Comparison of ENCODE assay signal across 19 cellular contexts in genomic region chr10:88409236-88409635, GRCh38.
DNase-seq lines count a peak whose midpoint lies in the region; ATAC-seq and TF ChIP-seq lines count a peak whose summit lies in the region.
"Had no signal": no experiment of that assay in that cellular context is flagged by ENCODE, and none has a peak within 500 bp of the region (broad histone marks: within the 10 kb centered on the region; RNA-seq: fewer than 3 reads in every experiment).

No MANE protein-coding gene starts in this region.

- intact Hi-C loops in activated B cell treated with CpG ODN at 0.5 μM for 24 hours (cut with micrococcal nuclease), result no loop called here

- H3K9me3 Mint-ChIP-seq in activated naive CD4-positive, alpha-beta T cell treated with anti-CD3 and anti-CD28 coated beads, Interleukin-2, amount 50 U/mL, for 72 hours, result peaks cover 0 to 4% of the 10 kb centered on the region in 2 donors
- peaks cover 7% of the 10 kb centered on the region for H3K9me3 Mint-ChIP-seq in activated B cell treated with CpG ODN at 0.5 μM for 24 hours

- ATAC-seq in activated naive CD4-positive, alpha-beta T cell treated with anti-CD3 and anti-CD28 coated beads, Interleukin-2, amount 50 U/mL, for 72 hours, result peak; percentile 82 to 97
- peak; percentile 56 for ATAC-seq in HG03097 (IDR thresholded peaks at IDR 0.05; ENCODE audit: low FRiP score, unreplicated experiment)
- peak; percentile 54 for ATAC-seq in activated B cell treated with CpG ODN at 0.5 μM for 24 hours (ENCODE audit: low read depth)
- ATAC-seq in stimulated activated naive CD8-positive, alpha-beta T cell treated with anti-CD3 and anti-CD28 coated beads, Interleukin-15, Interleukin-2, amounts not matched to agents 100 U/mL and 50 U/mL, for 24 hours, result peak; percentile 82
- ATAC-seq: HCT116; heart right ventricle; mucosa of descending colon; stimulated activated memory B cell treated with anti-CD40 and anti-IgM and Interleukin-4, amounts not matched to agents 10 μg/mL and 1 μg/mL and 100 μg/mL, for 72 hours had no signal

- CTCF ChIA-PET in activated B cell treated with CpG ODN at 0.5 μM for 24 hours (lab: Charles Lee), result no interaction called here

- peaks cover 11% of the 10 kb centered on the region for H3K4me1 Mint-ChIP-seq in activated B cell treated with CpG ODN at 0.5 μM for 24 hours
- H3K4me1 Mint-ChIP-seq: activated CD4-positive, alpha-beta T cell treated with anti-CD3 and anti-CD28 coated beads, Interleukin-2, amount 10 ng/mL, durations not matched to agents 24 days and 14 days had no signal

- no peaks in the 10 kb centered on the region for H3K27me3 Mint-ChIP-seq in activated B cell treated with CpG ODN at 0.5 μM for 24 hours
- H3K27me3 Mint-ChIP-seq: stimulated activated memory B cell treated with anti-CD40 and anti-IgM and Interleukin-4, amounts not matched to agents 10 μg/mL and 1 μg/mL and 100 μg/mL, for 72 hours had no signal

- no peak overlapping the region for H3K4me3 Mint-ChIP-seq in activated B cell treated with CpG ODN at 0.5 μM for 24 hours
- H3K4me3 Mint-ChIP-seq: activated CD4-positive, alpha-beta T cell treated with anti-CD3 and anti-CD28 coated beads, Interleukin-2, amount 10 ng/mL, durations not matched to agents 24 days and 14 days; activated T-helper 1 cell treated with anti-CD3 and anti-CD28 coated beads, Interleukin-12 subunit alpha, Interleukin-12 subunit beta, Interleukin-2, Interleukin-4 antibody, amounts not matched to agents 30 ng/mL and 10 ng/mL and 1 ng/mL, durations not matched to agents 14 hours and 24 hours and 36 hours; stimulated activated memory B cell treated with anti-CD40 and anti-IgM and Interleukin-4, amounts not matched to agents 10 μg/mL and 1 μg/mL and 100 μg/mL, for 72 hours had no signal

- DNase-seq in activated naive CD4-positive, alpha-beta T cell treated with anti-CD3 and anti-CD28 coated beads, Interleukin-2, amount 50 U/mL, for 72 hours (ENCODE audit: low spot score in 2 of 2), result no peak
- no peak for DNase-seq in activated naive CD4-positive, alpha-beta T cell treated with Interleukin-2 at 50 U/mL for 16 hours
- DNase-seq in activated B cell treated with CpG ODN at 0.5 μM for 24 hours (no peak), H4 (ENCODE audit: low spot score) (no peak), A172 (ENCODE audit: low spot score) (no peak)
- no peak for DNase-seq in stimulated activated naive CD8-positive, alpha-beta T cell treated with anti-CD3 and anti-CD28 coated beads, Interleukin-15, Interleukin-2, amounts not matched to agents 100 U/mL and 50 U/mL, for 24 hours
- DNase-seq in activated CD8-positive, alpha-beta memory T cell treated with anti-CD3 and anti-CD28 coated beads, Interleukin-2, amount 50 U/mL, for 4 hours, result no peak
- DNase-seq: activated CD4-positive, alpha-beta T cell treated with anti-CD3 and anti-CD28 coated beads, Interleukin-2, amount 10 ng/mL, durations not matched to agents 24 days and 14 days; colonic mucosa; erythroblast; heart right ventricle; mucosa of descending colon; RPMI8226; T-helper 2 cell; upper lobe of left lung had no signal

- H3K27ac Mint-ChIP-seq in activated naive CD4-positive, alpha-beta T cell treated with anti-CD3 and anti-CD28 coated beads, Interleukin-2, amount 50 U/mL, for 72 hours, result no peak overlapping the region
- H3K27ac Mint-ChIP-seq in activated B cell treated with CpG ODN at 0.5 μM for 24 hours, result no peak overlapping the region
- H3K27ac Mint-ChIP-seq: activated CD4-positive, alpha-beta T cell treated with anti-CD3 and anti-CD28 coated beads, Interleukin-2, amount 10 ng/mL, durations not matched to agents 24 days and 14 days; activated T-helper 1 cell treated with anti-CD3 and anti-CD28 coated beads, Interleukin-12 subunit alpha, Interleukin-12 subunit beta, Interleukin-2, Interleukin-4 antibody, amounts not matched to agents 30 ng/mL and 10 ng/mL and 1 ng/mL, durations not matched to agents 14 hours and 24 hours and 36 hours; stimulated activated memory B cell treated with anti-CD40 and anti-IgM and Interleukin-4, amounts not matched to agents 10 μg/mL and 1 μg/mL and 100 μg/mL, for 72 hours had no signal

- POLR2A ChIA-PET in activated B cell treated with CpG ODN at 0.5 μM for 24 hours (lab: Charles Lee), result interaction anchor here (0.7 to 1.0 kb wide), 2 partner anchors 547 to 591 kb away, joined by 3 read pairs; partner anchors contain the start of gene ATAD1

- peaks cover 6 to 10% of the 10 kb centered on the region in 2 donors for H3K36me3 Mint-ChIP-seq in activated naive CD4-positive, alpha-beta T cell treated with anti-CD3 and anti-CD28 coated beads, Interleukin-2, amount 50 U/mL, for 72 hours
- no peaks in the 10 kb centered on the region for H3K36me3 Mint-ChIP-seq in activated B cell treated with CpG ODN at 0.5 μM for 24 hours (ENCODE audit: low read depth)

- TF ChIP-seq CTCF in activated B cell treated with CpG ODN at 0.5 μM for 24 hours (IDR thresholded peaks at IDR 0.05), result no peak
